ENCODE assay signal across 10 cellular contexts in genomic region chr7:2099036-2099957, GRCh38.
DNase-seq lines count a peak whose midpoint lies in the region; ATAC-seq, FAIRE-seq and TF ChIP-seq lines count a peak whose summit lies in the region.
"Had no signal": no experiment of that assay in that cellular context is flagged by ENCODE, and none has a peak within 500 bp of the region (broad histone marks: within the 10 kb centered on the region; RNA-seq: fewer than 3 reads in every experiment).

No MANE protein-coding gene starts in this region.

- POLR2A ChIA-PET in SK-N-SH (lab: Yijun Ruan, JAX) (no interaction called here), GM12878 (lab: Charles Lee) (interaction anchor here (1.0 to 1.7 kb wide), 3 partner anchors 66 to 110 kb away, joined by 3 to 5 read pairs (median 4); no protein-coding TSS in a partner anchor)

- no peaks in the 10 kb centered on the region for H3K27me3 Mint-ChIP-seq in effector memory CD8-positive, alpha-beta T cell

- H3K79me2 ChIP-seq in SK-N-SH (ENCODE audit: insufficient read depth) (no peaks in the 10 kb centered on the region; the same call in 1 of the 2 replicates), GM12878 (ENCODE audit: control insufficient read depth, insufficient read depth, low read length) (no peaks in the 10 kb centered on the region; the same call in 1 of the 2 replicates)

- 86% methylated on average over 30 of the region's 30 CpGs for WGBS in SK-N-SH (ENCODE audit: low lambda C conversion rate)
- WGBS in GM12878 (ENCODE audit: insufficient coverage, insufficient replicate concordance, low lambda C conversion rate, missing lambda C conversion rate): 11% methylated on average over 29 of the region's 30 CpGs
- 91% methylated on average over 30 of the region's 30 CpGs for WGBS in prostate gland

- TF ChIP-seq RAD21 in SK-N-SH (IDR thresholded peaks at IDR 0.05; ENCODE audit: low read length) (peak; percentile 44), GM12878 (IDR thresholded peaks at IDR 0.05; ENCODE audit: insufficient read depth, low read depth, low read length) (no peak)

- H4K20me1 ChIP-seq in SK-N-SH (ENCODE audit: insufficient read depth) (no peaks in the 10 kb centered on the region), GM12878 (ENCODE audit: control insufficient read depth, insufficient read depth) (no peaks in the 10 kb centered on the region)

- intact Hi-C loops in GM12878 (cut with micrococcal nuclease; ENCODE audit: unreplicated experiment) (no loop called here), prostate gland (cut with DNase I) (loop anchor here (10.0 kb wide), 1 partner anchor 514 kb away; no protein-coding TSS in a partner anchor)

- CTCF ChIA-PET in SK-N-SH (lab: Yijun Ruan, JAX): interaction anchor here (0.6 to 2.8 kb wide), 16 partner anchors 13 to 521 kb away, joined by 3 to 10 read pairs (median 4); no protein-coding TSS in a partner anchor
- CTCF ChIA-PET in GM12878 (lab: Yijun Ruan, JAX): interaction anchor here (0.6 to 3.2 kb wide), 24 partner anchors 11 to 525 kb away, joined by 3 to 27 read pairs (median 3); no protein-coding TSS in a partner anchor

- RAD21 ChIA-PET in GM12878 (lab: Charles Lee; ENCODE audit: unreplicated experiment): interaction anchor here (0.6 to 2.3 kb wide), 15 partner anchors 11 to 255 kb away, joined by 3 to 18 read pairs (median 5); partner anchors contain the start of genes MRM2 and NUDT1

- TF ChIP-seq POLR2A in GM12878 (IDR thresholded peaks at IDR 0.05; ENCODE audit: low read depth, low read length): no peak
- no peak for TF ChIP-seq POLR2A in prostate gland (IDR thresholded peaks at IDR 0.05)

- peaks cover 0 to 6% of the 10 kb centered on the region in 2 donors for H3K9me3 Mint-ChIP-seq in effector memory CD8-positive, alpha-beta T cell

- H2AFZ ChIP-seq in SK-N-SH (ENCODE audit: low read depth) (no peak overlapping the region), GM12878 (ENCODE audit: control insufficient read depth, low read depth, low read length) (peak overlapping the region; percentile 28; the same call in 1 of the 2 replicates)

- TF ChIP-seq CTCF in SK-N-SH (IDR thresholded peaks at IDR 0.05): 0 out of 2 replicates have a peak, but pooled peaks have one; percentile 16
- TF ChIP-seq CTCF in GM12878 (IDR thresholded peaks at IDR 0.05 in 2 of 3, conservative IDR thresholded peaks at IDR 0.05 in 1 of 3; ENCODE audit: control insufficient read depth in 2 of 3, extremely low read depth in 1 of 3, insufficient read depth in 1 of 3, low read depth in 3 of 3, low read length in 3 of 3): peak in 1 of 3 experiments; percentile 10; a peak in 2 of 6 replicates
- TF ChIP-seq CTCF in prostate gland (IDR thresholded peaks at IDR 0.05): no peak

- SMC1A ChIA-PET in GM12878 (lab: Charles Lee; ENCODE audit: uncharacterized antibody, unreplicated experiment): interaction anchor here (0.7 to 2.3 kb wide), 18 partner anchors 11 to 277 kb away, joined by 3 to 23 read pairs (median 4); partner anchors contain the start of genes MRM2 and NUDT1

- H3K4me3 ChIP-seq in SK-N-SH (ENCODE audit: low read depth in 2 of 2, low read length in 1 of 2) (no peak overlapping the region), GM12878 (no peak overlapping the region), prostate gland (no peak overlapping the region)
- H3K4me3 ChIP-seq: skin epidermis had no signal

- H3K4me1 Mint-ChIP-seq in effector memory CD8-positive, alpha-beta T cell (ENCODE audit: low read depth in 2 of 2): peaks cover 38 to 45% of the 10 kb centered on the region in 2 donors

- H3K27me3 ChIP-seq in SK-N-SH (ENCODE audit: insufficient read depth): no peaks in the 10 kb centered on the region
- no peaks in the 10 kb centered on the region for H3K27me3 ChIP-seq in GM12878 (replicated peaks in 1 of 2; ENCODE audit: control insufficient read depth in 2 of 2, insufficient read depth in 2 of 2, low read length in 1 of 2)
- H3K27me3 ChIP-seq in prostate gland (replicated peaks; ENCODE audit: insufficient read depth): no peaks in the 10 kb centered on the region

- H3K27ac ChIP-seq in SK-N-SH (ENCODE audit: low read depth in 2 of 2, low read length in 1 of 2): peak overlapping the region in 1 of 2 experiments; percentile 30; a peak in 1 of 4 replicates
- H3K27ac ChIP-seq in GM12878 (ENCODE audit: control insufficient read depth, insufficient read depth): peak overlapping the region; percentile 41
- no peak overlapping the region for H3K27ac ChIP-seq in prostate gland

- FAIRE-seq in GM12878 (lab: Jason Lieb, UNC): no peak

- H3K4me1 ChIP-seq in SK-N-SH (ENCODE audit: control insufficient read depth in 1 of 2, insufficient read depth in 2 of 2, low read depth in 1 of 2, low read length in 1 of 2) (peaks cover 17 to 44% of the 10 kb centered on the region in 2 experiments), GM12878 (ENCODE audit: control insufficient read depth, insufficient read depth, low read length) (peaks cover 21% of the 10 kb centered on the region), prostate gland (replicated peaks) (no peaks in the 10 kb centered on the region)

- no TSS peak for BruUV-seq in GM12878 (replicated peaks; lab: Mats Ljungman, UMichigan)

- H3K36me3 ChIP-seq in SK-N-SH (replicated peaks in 1 of 2; ENCODE audit: control insufficient read depth in 1 of 2, insufficient read depth in 2 of 2, low read length in 1 of 2) (no peaks in the 10 kb centered on the region), GM12878 (ENCODE audit: control insufficient read depth in 2 of 2, insufficient read depth in 2 of 2, low read length in 1 of 2) (no peaks in the 10 kb centered on the region; a peak in 2 of 4 replicates), prostate gland (no peaks in the 10 kb centered on the region)

- in situ Hi-C loops in GM12878 (cut with MboI): no loop called here

- peak; percentile 55 to 71 for ATAC-seq in activated CD4-positive, CD25-positive, alpha-beta regulatory T cell treated with anti-CD3 and anti-CD28 coated beads, Interleukin-2, amount 50 U/mL, for 24 hours
- ATAC-seq in GM12878: peak; percentile 56
- ATAC-seq in stimulated activated naive CD8-positive, alpha-beta T cell treated with anti-CD3 and anti-CD28 coated beads, Interleukin-15, Interleukin-2, amounts not matched to agents 100 U/mL and 50 U/mL, for 24 hours: peak; percentile 35
- ATAC-seq in effector memory CD8-positive, alpha-beta T cell (replicated peaks): no peak

- no peak for DNase-seq in activated CD4-positive, CD25-positive, alpha-beta regulatory T cell (lab: John Stamatoyannopoulos, UW)
- DNase-seq in SK-N-SH: no peak
- DNase-seq in GM12878 (ENCODE audit: low read depth, low spot score): no peak
- DNase-seq in stimulated activated naive CD8-positive, alpha-beta T cell treated with anti-CD3 and anti-CD28 coated beads, Interleukin-15, Interleukin-2, amounts not matched to agents 100 U/mL and 50 U/mL, for 24 hours: peak; percentile 48
- no peak for DNase-seq in effector memory CD8-positive, alpha-beta T cell
- no peak for DNase-seq in prostate gland (ENCODE audit: low spot score)
- DNase-seq in HCEC 1CT: no peak
- DNase-seq: MM.1S had no signal

- peak overlapping the region in 1 of 2 donors; percentile 47 for H3K4me3 Mint-ChIP-seq in effector memory CD8-positive, alpha-beta T cell

- TF ChIP-seq EP300 in SK-N-SH (IDR thresholded peaks at IDR 0.05; ENCODE audit: borderline replicate concordance in 1 of 2, low read depth in 1 of 2, low read length in 1 of 2) (no peak), GM12878 (IDR thresholded peaks at IDR 0.05; ENCODE audit: borderline replicate concordance in 1 of 2, control insufficient read depth in 1 of 2, low read depth in 2 of 2, low read length in 2 of 2) (no peak)

- no peak overlapping the region for H3K9ac ChIP-seq in SK-N-SH
- H3K9ac ChIP-seq in GM12878 (ENCODE audit: control insufficient read depth, insufficient read depth, low read length): no peak overlapping the region; the same call in 1 of the 2 replicates

- H3K9me2 ChIP-seq in SK-N-SH: no peaks in the 10 kb centered on the region

- no peak overlapping the region for H3K4me2 ChIP-seq in SK-N-SH
- peak overlapping the region; percentile 31 for H3K4me2 ChIP-seq in GM12878 (ENCODE audit: control insufficient read depth, insufficient read depth)

- H3K36me3 Mint-ChIP-seq in effector memory CD8-positive, alpha-beta T cell (ENCODE audit: insufficient read depth): peaks cover 12% of the 10 kb centered on the region

- H3K9me3 ChIP-seq in SK-N-SH (no peaks in the 10 kb centered on the region), GM12878 (replicated peaks; ENCODE audit: control insufficient read depth, insufficient read depth, low read length) (no peaks in the 10 kb centered on the region), prostate gland (no peaks in the 10 kb centered on the region)

- no peak overlapping the region for H3K27ac Mint-ChIP-seq in effector memory CD8-positive, alpha-beta T cell

- no peaks in the 10 kb centered on the region for H3F3A ChIP-seq in SK-N-SH (replicated peaks; ENCODE audit: insufficient read depth)

TF ChIP-seq in SK-N-SH, 30 proteins besides CTCF, POLR2A, EP300 and RAD21:
- TF ChIP-seq JUND (IDR thresholded peaks at IDR 0.05): no peak
- no peak for TF ChIP-seq CHD2 (IDR thresholded peaks at IDR 0.05; ENCODE audit: low read length, partially characterized antibody)
- peak; percentile 64 for TF ChIP-seq GATA2 (CRISPR knock-in tag; IDR thresholded peaks at IDR 0.05)
TF ChIP-seq in SK-N-SH: peak in this region for 1.

TF ChIP-seq in GM12878, 131 proteins besides CTCF, POLR2A, EP300 and RAD21 (continues in another document):
- TF ChIP-seq ATF2 (IDR thresholded peaks at IDR 0.05; ENCODE audit: low read length) (no peak), SMAD5 (IDR thresholded peaks at IDR 0.05; ENCODE audit: low read depth) (no peak)
- TF ChIP-seq, protein P1, sequence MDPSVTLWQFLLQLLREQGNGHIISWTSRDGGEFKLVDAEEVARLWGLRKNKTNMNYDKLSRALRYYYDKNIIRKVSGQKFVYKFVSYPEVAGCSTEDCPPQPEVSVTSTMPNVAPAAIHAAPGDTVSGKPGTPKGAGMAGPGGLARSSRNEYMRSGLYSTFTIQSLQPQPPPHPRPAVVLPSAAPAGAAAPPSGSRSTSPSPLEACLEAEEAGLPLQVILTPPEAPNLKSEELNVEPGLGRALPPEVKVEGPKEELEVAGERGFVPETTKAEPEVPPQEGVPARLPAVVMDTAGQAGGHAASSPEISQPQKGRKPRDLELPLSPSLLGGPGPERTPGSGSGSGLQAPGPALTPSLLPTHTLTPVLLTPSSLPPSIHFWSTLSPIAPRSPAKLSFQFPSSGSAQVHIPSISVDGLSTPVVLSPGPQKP (IDR thresholded peaks at IDR 0.05; ENCODE audit: low read depth, low read length): no peak
